ENCODE assay signal across 1 cellular context in the genomic region with DNA sequence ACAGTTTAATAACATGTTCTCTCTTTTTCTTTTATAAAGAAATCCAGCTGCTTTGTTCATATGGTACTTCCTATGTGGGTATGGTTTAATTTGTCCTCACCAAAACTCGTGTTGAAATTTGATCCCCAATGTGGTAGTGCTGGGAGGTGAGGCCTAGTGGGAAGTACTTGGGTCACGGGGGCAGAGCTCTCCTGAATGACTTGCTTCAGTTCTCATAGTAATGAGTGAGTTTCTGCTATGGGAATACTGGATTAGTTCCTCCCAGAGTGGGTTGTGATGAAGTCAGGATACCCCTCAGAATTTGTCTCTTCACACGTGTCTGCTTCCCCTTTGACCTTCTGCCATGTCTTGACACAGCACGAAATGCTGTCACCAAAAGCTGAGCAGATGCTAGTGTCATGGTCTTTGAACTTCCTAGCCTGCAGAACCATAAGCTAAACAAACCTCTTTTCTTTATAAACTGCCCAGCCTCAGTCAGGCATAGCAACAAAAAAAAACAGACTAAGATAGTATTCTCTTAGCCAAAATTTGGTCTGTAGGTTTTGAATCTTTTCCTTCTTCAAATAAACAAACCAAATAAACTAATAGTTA.
TF ChIP-seq lines count a peak whose summit lies in the region.

No MANE protein-coding gene starts in this region.

TF ChIP-seq in GM23338, 12 proteins besides CTCF, POLR2A, EP300 and RAD21 (continued from another document):
- TF ChIP-seq, protein P1, sequence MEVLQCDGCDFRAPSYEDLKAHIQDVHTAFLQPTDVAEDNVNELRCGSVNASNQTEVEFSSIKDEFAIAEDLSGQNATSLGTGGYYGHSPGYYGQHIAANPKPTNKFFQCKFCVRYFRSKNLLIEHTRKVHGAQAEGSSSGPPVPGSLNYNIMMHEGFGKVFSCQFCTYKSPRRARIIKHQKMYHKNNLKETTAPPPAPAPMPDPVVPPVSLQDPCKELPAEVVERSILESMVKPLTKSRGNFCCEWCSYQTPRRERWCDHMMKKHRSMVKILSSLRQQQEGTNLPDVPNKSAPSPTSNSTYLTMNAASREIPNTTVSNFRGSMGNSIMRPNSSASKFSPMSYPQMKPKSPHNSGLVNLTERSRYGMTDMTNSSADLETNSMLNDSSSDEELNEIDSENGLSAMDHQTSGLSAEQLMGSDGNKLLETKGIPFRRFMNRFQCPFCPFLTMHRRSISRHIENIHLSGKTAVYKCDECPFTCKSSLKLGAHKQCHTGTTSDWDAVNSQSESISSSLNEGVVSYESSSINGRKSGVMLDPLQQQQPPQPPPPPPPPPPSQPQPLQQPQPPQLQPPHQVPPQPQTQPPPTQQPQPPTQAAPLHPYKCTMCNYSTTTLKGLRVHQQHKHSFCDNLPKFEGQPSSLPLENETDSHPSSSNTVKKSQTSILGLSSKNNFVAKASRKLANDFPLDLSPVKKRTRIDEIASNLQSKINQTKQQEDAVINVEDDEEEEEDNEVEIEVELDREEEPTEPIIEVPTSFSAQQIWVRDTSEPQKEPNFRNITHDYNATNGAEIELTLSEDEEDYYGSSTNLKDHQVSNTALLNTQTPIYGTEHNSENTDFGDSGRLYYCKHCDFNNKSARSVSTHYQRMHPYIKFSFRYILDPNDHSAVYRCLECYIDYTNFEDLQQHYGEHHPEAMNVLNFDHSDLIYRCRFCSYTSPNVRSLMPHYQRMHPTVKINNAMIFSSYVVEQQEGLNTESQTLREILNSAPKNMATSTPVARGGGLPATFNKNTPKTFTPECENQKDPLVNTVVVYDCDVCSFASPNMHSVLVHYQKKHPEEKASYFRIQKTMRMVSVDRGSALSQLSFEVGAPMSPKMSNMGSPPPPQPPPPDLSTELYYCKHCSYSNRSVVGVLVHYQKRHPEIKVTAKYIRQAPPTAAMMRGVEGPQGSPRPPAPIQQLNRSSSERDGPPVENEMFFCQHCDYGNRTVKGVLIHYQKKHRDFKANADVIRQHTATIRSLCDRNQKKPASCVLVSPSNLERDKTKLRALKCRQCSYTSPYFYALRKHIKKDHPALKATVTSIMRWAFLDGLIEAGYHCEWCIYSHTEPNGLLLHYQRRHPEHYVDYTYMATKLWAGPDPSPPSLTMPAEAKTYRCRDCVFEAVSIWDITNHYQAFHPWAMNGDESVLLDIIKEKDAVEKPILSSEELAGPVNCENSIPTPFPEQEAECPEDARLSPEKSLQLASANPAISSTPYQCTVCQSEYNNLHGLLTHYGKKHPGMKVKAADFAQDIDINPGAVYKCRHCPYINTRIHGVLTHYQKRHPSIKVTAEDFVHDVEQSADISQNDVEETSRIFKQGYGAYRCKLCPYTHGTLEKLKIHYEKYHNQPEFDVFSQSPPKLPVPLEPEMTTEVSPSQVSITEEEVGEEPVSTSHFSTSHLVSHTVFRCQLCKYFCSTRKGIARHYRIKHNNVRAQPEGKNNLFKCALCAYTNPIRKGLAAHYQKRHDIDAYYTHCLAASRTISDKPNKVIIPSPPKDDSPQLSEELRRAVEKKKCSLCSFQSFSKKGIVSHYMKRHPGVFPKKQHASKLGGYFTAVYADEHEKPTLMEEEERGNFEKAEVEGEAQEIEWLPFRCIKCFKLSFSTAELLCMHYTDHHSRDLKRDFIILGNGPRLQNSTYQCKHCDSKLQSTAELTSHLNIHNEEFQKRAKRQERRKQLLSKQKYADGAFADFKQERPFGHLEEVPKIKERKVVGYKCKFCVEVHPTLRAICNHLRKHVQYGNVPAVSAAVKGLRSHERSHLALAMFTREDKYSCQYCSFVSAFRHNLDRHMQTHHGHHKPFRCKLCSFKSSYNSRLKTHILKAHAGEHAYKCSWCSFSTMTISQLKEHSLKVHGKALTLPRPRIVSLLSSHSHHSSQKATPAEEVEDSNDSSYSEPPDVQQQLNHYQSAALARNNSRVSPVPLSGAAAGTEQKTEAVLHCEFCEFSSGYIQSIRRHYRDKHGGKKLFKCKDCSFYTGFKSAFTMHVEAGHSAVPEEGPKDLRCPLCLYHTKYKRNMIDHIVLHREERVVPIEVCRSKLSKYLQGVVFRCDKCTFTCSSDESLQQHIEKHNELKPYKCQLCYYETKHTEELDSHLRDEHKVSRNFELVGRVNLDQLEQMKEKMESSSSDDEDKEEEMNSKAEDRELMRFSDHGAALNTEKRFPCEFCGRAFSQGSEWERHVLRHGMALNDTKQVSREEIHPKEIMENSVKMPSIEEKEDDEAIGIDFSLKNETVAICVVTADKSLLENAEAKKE (CRISPR knock-in tag; IDR thresholded peaks at IDR 0.05), result no peak
- TF ChIP-seq, protein P2, sequence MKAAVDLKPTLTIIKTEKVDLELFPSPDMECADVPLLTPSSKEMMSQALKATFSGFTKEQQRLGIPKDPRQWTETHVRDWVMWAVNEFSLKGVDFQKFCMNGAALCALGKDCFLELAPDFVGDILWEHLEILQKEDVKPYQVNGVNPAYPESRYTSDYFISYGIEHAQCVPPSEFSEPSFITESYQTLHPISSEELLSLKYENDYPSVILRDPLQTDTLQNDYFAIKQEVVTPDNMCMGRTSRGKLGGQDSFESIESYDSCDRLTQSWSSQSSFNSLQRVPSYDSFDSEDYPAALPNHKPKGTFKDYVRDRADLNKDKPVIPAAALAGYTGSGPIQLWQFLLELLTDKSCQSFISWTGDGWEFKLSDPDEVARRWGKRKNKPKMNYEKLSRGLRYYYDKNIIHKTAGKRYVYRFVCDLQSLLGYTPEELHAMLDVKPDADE (IDR thresholded peaks at IDR 0.05), result no peak
- TF ChIP-seq, protein P3, sequence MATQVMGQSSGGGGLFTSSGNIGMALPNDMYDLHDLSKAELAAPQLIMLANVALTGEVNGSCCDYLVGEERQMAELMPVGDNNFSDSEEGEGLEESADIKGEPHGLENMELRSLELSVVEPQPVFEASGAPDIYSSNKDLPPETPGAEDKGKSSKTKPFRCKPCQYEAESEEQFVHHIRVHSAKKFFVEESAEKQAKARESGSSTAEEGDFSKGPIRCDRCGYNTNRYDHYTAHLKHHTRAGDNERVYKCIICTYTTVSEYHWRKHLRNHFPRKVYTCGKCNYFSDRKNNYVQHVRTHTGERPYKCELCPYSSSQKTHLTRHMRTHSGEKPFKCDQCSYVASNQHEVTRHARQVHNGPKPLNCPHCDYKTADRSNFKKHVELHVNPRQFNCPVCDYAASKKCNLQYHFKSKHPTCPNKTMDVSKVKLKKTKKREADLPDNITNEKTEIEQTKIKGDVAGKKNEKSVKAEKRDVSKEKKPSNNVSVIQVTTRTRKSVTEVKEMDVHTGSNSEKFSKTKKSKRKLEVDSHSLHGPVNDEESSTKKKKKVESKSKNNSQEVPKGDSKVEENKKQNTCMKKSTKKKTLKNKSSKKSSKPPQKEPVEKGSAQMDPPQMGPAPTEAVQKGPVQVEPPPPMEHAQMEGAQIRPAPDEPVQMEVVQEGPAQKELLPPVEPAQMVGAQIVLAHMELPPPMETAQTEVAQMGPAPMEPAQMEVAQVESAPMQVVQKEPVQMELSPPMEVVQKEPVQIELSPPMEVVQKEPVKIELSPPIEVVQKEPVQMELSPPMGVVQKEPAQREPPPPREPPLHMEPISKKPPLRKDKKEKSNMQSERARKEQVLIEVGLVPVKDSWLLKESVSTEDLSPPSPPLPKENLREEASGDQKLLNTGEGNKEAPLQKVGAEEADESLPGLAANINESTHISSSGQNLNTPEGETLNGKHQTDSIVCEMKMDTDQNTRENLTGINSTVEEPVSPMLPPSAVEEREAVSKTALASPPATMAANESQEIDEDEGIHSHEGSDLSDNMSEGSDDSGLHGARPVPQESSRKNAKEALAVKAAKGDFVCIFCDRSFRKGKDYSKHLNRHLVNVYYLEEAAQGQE (IDR thresholded peaks at IDR 0.05; ENCODE audit: unreplicated experiment), result no peak
- no peak for TF ChIP-seq STAT1 (IDR thresholded peaks at IDR 0.05; ENCODE audit: unreplicated experiment)
